In the genomic region with DNA sequence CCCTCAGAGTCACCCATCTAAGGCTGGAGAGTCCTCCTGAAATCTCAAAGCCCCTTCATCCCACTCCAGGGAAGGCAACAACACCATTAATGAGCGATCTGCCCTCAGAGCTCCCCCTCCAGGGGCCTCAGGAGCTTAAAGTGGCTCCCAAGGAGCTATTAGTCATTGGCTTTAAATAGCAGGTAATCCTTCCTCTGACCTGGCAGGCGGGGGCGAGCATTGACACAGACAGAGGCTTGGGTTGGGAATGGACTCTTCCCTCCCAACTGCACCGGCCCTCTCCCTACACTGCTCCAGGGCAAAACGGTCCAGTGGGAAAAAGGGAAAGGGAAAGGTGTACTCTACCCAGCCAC, we compare ENCODE assay signal across 8 cellular contexts. TPM values are rescaled to one million over a fixed set of nuclear protein-coding genes. Genes with fewer than 3 reads are reported as not detected.
DNase-seq lines count a peak whose midpoint lies in the region; TF ChIP-seq lines count a peak whose summit lies in the region.

No MANE protein-coding gene starts in this region.

- no peaks in the 10 kb centered on the region for H3K9me3 Mint-ChIP-seq in Calu3 (ENCODE audit: low read depth, unreplicated experiment)

- H3K9me3 ChIP-seq in esophagus muscularis mucosa (no peaks in the 10 kb centered on the region), ovary (no peaks in the 10 kb centered on the region)

- peak overlapping the region; percentile 85 for H3K4me3 Mint-ChIP-seq in Calu3 (ENCODE audit: low read depth, unreplicated experiment)

- no TSS peak for BruUV-seq in Calu3 (replicated peaks; lab: Mats Ljungman, UMichigan)

- peaks cover 9% of the 10 kb centered on the region for H3K4me1 Mint-ChIP-seq in Calu3 (ENCODE audit: low read depth, unreplicated experiment)

- H3K36me3 ChIP-seq in esophagus muscularis mucosa (peaks cover 15 to 44% (median 34%) of the 10 kb centered on the region in 4 donors), ovary (no peaks in the 10 kb centered on the region)

- no peak for TF ChIP-seq EP300 in esophagus muscularis mucosa (IDR thresholded peaks at IDR 0.05)
- TF ChIP-seq EP300 in ovary (IDR thresholded peaks at IDR 0.05) = no peak

- H3K4me3 ChIP-seq in esophagus muscularis mucosa = peak overlapping the region; percentile 65 to 94 (median 82)
- H3K4me3 ChIP-seq in ovary = peak overlapping the region; percentile 58

- intact Hi-C loops in Calu3 (cut with micrococcal nuclease; ENCODE audit: unreplicated experiment) (no loop called here), esophagus muscularis mucosa (cut with DNase I) (no loop called here), ovary (cut with DNase I) (loop anchor here in 1 of 4 donors (2.0 kb wide), 1 partner anchor 105 kb away; no protein-coding TSS in a partner anchor)

- peak; percentile 38 for DNase-seq in Calu3
- peak; percentile 76 for DNase-seq in NCI-H82 treated with DMSO at 0.1 percent for 48 hours (lab: John Stamatoyannopoulos, UW; ENCODE audit: unreplicated experiment)
- no peak for DNase-seq in esophagus muscularis mucosa (ENCODE audit: extremely low spot score)
- no peak for DNase-seq in ovary
- no peak for DNase-seq in NCI-H1694 (lab: John Stamatoyannopoulos, UW)
- no peak for DNase-seq in T-helper 1 cell
- DNase-seq in COR-L47 (lab: John Stamatoyannopoulos, UW) = no peak
- DNase-seq in putamen (ENCODE audit: low spot score) = no peak

- H3K4me1 ChIP-seq in esophagus muscularis mucosa (peaks cover 55 to 89% (median 66%) of the 10 kb centered on the region in 4 donors), ovary (ENCODE audit: insufficient read depth) (peaks cover 11% of the 10 kb centered on the region)

- TF ChIP-seq CTCF in Calu3 (IDR thresholded peaks at IDR 0.05; ENCODE audit: unreplicated experiment) (no peak), esophagus muscularis mucosa (IDR thresholded peaks at IDR 0.05) (no peak), ovary (IDR thresholded peaks at IDR 0.05) (no peak)

- WGBS in esophagus muscularis mucosa = 76% methylated on average over 5 of the region's 5 CpGs
- 60 to 86% (median 84%) methylated on average over 5 of the region's 5 CpGs for WGBS in ovary, 3 donors

- no peaks in the 10 kb centered on the region for H3K27me3 Mint-ChIP-seq in Calu3 (ENCODE audit: unreplicated experiment)

- CTCF ChIA-PET in Calu3 (lab: Charles Lee) = interaction anchor here (0.7 to 0.9 kb wide), 5 partner anchors 14 to 777 kb away, joined by 4 to 5 read pairs (median 4); no protein-coding TSS in a partner anchor

- no peak overlapping the region for H3K27ac Mint-ChIP-seq in Calu3 (ENCODE audit: unreplicated experiment)

- peaks cover 16% of the 10 kb centered on the region for H3K36me3 Mint-ChIP-seq in Calu3 (ENCODE audit: insufficient read depth, unreplicated experiment)

- no peaks in the 10 kb centered on the region for H3K27me3 ChIP-seq in esophagus muscularis mucosa
- no peaks in the 10 kb centered on the region for H3K27me3 ChIP-seq in ovary

- TF ChIP-seq POLR2A in esophagus muscularis mucosa (IDR thresholded peaks at IDR 0.05; ENCODE audit: low read depth) = peak; percentile 25
- no peak for TF ChIP-seq POLR2A in ovary (IDR thresholded peaks at IDR 0.05)

- H3K27ac ChIP-seq in esophagus muscularis mucosa (replicated peaks in 1 of 4) (peak overlapping the region; percentile 83 to 92 (median 88)), ovary (peak overlapping the region; percentile 77 to 80)

RNA-seq across cellular contexts. Expression of gene MFGE8, which starts 1.4 kb away (rescaled TPM):
- total RNA-seq in Calu3 (2022) = 35.5 and 36.2 TPM in 2 replicates
- total RNA-seq in esophagus muscularis mucosa = 100 to 1,000 TPM; 355 to 614 (median 564) TPM
- 100 to 1,000 TPM; 196 to 383 (median 231) TPM for total RNA-seq in ovary
- 100 to 1,000 TPM; 193 to 205 TPM for polyA plus RNA-seq in ovary

RNA-seq across cellular contexts. Expression of gene HAPLN3, which starts 16.4 kb away (rescaled TPM):
- total RNA-seq in Calu3 (2022) (8.8 and 9.1 TPM in 2 replicates), esophagus muscularis mucosa (10 to 100 TPM in 2 of 4 donors, 1 to 10 TPM in 2; 5.0 to 13.4 (median 9.9) TPM), ovary (10 to 100 TPM in 1 of 7 donors, 1 to 10 TPM in 6; 3.3 to 10.0 (median 4.0) TPM)
- 1 to 10 TPM; 2.7 to 3.4 TPM for polyA plus RNA-seq in ovary

Comparison
In these comparisons a context has a peak if more than half of its experiments do, and no peak if none do; other contexts are left out.
1. DNase-seq: peak in Calu3 (single experiment) and NCI-H82 treated with DMSO at 0.1 percent for 48 hours (single experiment); none in esophagus muscularis mucosa (single experiment), ovary (0 of 5), NCI-H1694 (single experiment), T-helper 1 cell (0 of 5), COR-L47 (single experiment) and putamen (single experiment).